29 cellular contexts compared by ENCODE assay signal in the genomic region with DNA sequence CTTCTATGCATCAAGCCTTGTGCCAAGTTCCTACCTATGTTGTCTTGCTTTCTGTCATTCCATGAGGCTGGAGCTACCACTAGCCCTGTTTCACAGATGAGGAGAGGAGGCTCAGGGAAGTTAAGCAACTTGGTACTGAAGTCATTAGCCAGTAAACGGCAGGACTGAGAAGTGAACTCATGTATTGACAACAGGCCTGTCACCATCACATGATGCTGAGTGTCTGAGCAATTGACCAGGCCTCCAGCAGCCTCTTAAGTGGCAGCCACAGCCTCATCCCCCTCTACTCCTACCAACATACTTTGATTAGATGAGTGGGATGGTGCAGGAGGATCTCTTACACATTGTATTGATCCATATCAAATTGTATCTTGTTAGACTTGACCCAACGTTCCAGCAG.
"Had no signal": no experiment of that assay in that cellular context is flagged by ENCODE, and none has a peak within 500 bp of the region (broad histone marks: within the 10 kb centered on the region; RNA-seq: fewer than 3 reads in every experiment).

No MANE protein-coding gene starts in this region.

- H3K4me3 ChIP-seq: MG63, Peyer's patch, SJCRH30, SK-N-MC had no signal

- H3K9me3 ChIP-seq: MG63, Peyer's patch, SJCRH30 had no signal

- H3K4me1 ChIP-seq: Peyer's patch, SJCRH30 had no signal

- DNase-seq: activated CD4-positive, alpha-beta memory T cell treated with anti-CD3 and anti-CD28 coated beads, Interleukin-2, amount 10 ng/mL, durations not matched to agents 7 days and 5 days; activated CD4-positive, alpha-beta T cell treated with anti-CD3 and anti-CD28 coated beads for 1 hour; activated CD4-positive, alpha-beta T cell treated with anti-CD3 and anti-CD28 coated beads for 48 hours; activated CD4-positive, CD25-positive, alpha-beta regulatory T cell; activated effector memory CD4-positive, alpha-beta T cell treated with Interleukin-2 at 50 U/mL for 16 hours; activated naive CD4-positive, alpha-beta T cell treated with anti-CD3 and anti-CD28 coated beads, Interleukin-2, amount 50 U/mL, for 16 hours; activated naive CD8-positive, alpha-beta T cell treated with anti-CD3 and anti-CD28 coated beads for 36 hours; activated T-cell treated with anti-CD3 and anti-CD28 coated beads, Interleukin-2, amount 50 U/mL, for 48 hours; amniotic stem cell; aorta; brain microvascular endothelial cell; Kasumi-1; KBM-7; MG63; NCI-H1092; NCI-H1436 treated with DMSO at 0.1 percent for 48 hours; NCI-H1694 treated with DMSO at 0.1 percent for 48 hours; NCI-H2029; NCI-H345; NCI-H524 treated with DMSO at 0.1 percent for 48 hours; NCI-H748 treated with DMSO at 0.1 percent for 48 hours; NK-92 treated with Interleukin-12 subunit alpha and Interleukin-12 subunit beta, amount 100 ng/mL, for 24 hours; PC-3; Peyer's patch; RPMI8226; SJCRH30; T1000; WERI-Rb-1 had no signal

- H3K27me3 ChIP-seq: brain microvascular endothelial cell, MG63, Peyer's patch, SJCRH30 had no signal

- ATAC-seq: PC-3 had no signal

- H3K36me3 ChIP-seq: brain microvascular endothelial cell, MG63, Peyer's patch, SJCRH30, WERI-Rb-1 had no signal

- H3K27ac ChIP-seq: brain microvascular endothelial cell, Peyer's patch, SJCRH30, SK-N-MC, WERI-Rb-1 had no signal
